1 cellular context compared by ENCODE assay signal in genomic region chr5:168579987-168580508, GRCh38.
TF ChIP-seq lines count a peak whose summit lies in the region.

No MANE protein-coding gene starts in this region.

TF ChIP-seq in endothelial cell of umbilical vein, 7 proteins besides CTCF, POLR2A, EP300 and RAD21 (continued from another document):
- no peak for TF ChIP-seq GATA2 (IDR thresholded peaks at IDR 0.05; ENCODE audit: insufficient read depth, insufficient read length, low read depth, low read length)
- TF ChIP-seq MYC (IDR thresholded peaks at IDR 0.05; ENCODE audit: low read depth, low read length), result no peak
- no peak for TF ChIP-seq EZH2 (IDR thresholded peaks at IDR 0.05; ENCODE audit: borderline replicate concordance, low read depth, low read length, severe bottlenecking)
TF ChIP-seq in endothelial cell of umbilical vein: peak in this region for 0.
